Comparison of ENCODE assay signal across 12 cellular contexts in the genomic region with DNA sequence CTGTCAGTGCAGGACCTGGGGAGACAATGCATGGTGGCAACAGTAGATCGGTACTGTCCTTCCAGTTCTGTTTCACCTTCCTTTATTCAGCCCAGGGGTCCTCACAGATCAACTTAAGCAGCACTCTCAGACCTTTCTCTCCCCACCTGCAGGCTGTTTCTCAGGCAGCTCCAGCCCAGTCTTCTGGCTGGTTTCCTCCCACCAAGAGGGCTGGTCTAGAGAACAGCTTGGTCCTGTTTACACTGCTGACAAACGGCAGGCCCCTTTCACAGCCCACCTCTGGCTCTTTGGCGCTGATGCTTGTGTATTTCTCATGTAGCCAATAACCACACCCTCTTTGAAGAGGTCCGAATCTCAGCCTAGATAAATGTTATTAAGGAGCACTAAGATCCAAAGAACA.
A peak's percentile ranks its signal among the peaks of the same experiment; 100 is the strongest.
DNase-seq lines count a peak whose midpoint lies in the region; ATAC-seq and TF ChIP-seq lines count a peak whose summit lies in the region.
"Had no signal": no experiment of that assay in that cellular context is flagged by ENCODE, and none has a peak within 500 bp of the region (broad histone marks: within the 10 kb centered on the region; RNA-seq: fewer than 3 reads in every experiment).

No MANE protein-coding gene starts in this region.

- H3K27ac ChIP-seq in ascending aorta (no peak overlapping the region), gastrocnemius medialis (no peak overlapping the region)

- no peak overlapping the region for H3K4me3 ChIP-seq in choroid plexus epithelial cell (ENCODE audit: low read depth, low read length)
- H3K4me3 ChIP-seq in ascending aorta: no peak overlapping the region
- no peak overlapping the region for H3K4me3 ChIP-seq in gastrocnemius medialis

- H3K27ac Mint-ChIP-seq in naive thymus-derived CD8-positive, alpha-beta T cell: peak overlapping the region; percentile 77 to 93 (median 82)
- H3K27ac Mint-ChIP-seq in activated CD4-positive, alpha-beta T cell treated with anti-CD3 and anti-CD28 coated beads, Interleukin-2, amount 10 ng/mL, durations not matched to agents 24 days and 14 days: no peak overlapping the region

- DNase-seq in NCI-H2081 (lab: John Stamatoyannopoulos, UW): peak; percentile 43 to 68
- DNase-seq in NCI-H2081 treated with DMSO at 0.1 percent for 48 hours (lab: John Stamatoyannopoulos, UW): no peak
- DNase-seq in choroid plexus epithelial cell (ENCODE audit: low read depth): peak; percentile 57
- DNase-seq in naive thymus-derived CD8-positive, alpha-beta T cell: peak in 3 of 10 donors; percentile 5 to 23 (median 18)
- DNase-seq in ascending aorta (ENCODE audit: low spot score in 2 of 2): no peak
- no peak for DNase-seq in gastrocnemius medialis
- no peak for DNase-seq in activated CD4-positive, alpha-beta T cell treated with anti-CD3 and anti-CD28 coated beads, Interleukin-2, amount 10 ng/mL, durations not matched to agents 24 days and 14 days
- DNase-seq: ACHN; left ventricle myocardium superior; NCI-H524; stimulated activated CD8-positive, alpha-beta memory T cell treated with anti-CD3 and anti-CD28 coated beads, Interleukin-4, amount 100 ng/mL, for 48 hours had no signal

- H3K4me1 ChIP-seq in ascending aorta: no peaks in the 10 kb centered on the region
- no peaks in the 10 kb centered on the region for H3K4me1 ChIP-seq in gastrocnemius medialis

- ATAC-seq in HG03354 (IDR thresholded peaks at IDR 0.05; ENCODE audit: poor library complexity, severe bottlenecking, unreplicated experiment): peak; percentile 54
- ATAC-seq in naive thymus-derived CD8-positive, alpha-beta T cell: peak; percentile 63 to 77
- ATAC-seq in gastrocnemius medialis: no peak
- ATAC-seq: left ventricle myocardium superior had no signal

- POLR2A ChIA-PET in naive thymus-derived CD8-positive, alpha-beta T cell (lab: Charles Lee): interaction anchor here (1.3 kb wide), 1 partner anchor 17 kb away, joined by 4 read pairs; no protein-coding TSS in a partner anchor

- H3K27me3 ChIP-seq in ascending aorta: no peaks in the 10 kb centered on the region
- no peaks in the 10 kb centered on the region for H3K27me3 ChIP-seq in gastrocnemius medialis

- no peak for TF ChIP-seq CTCF in choroid plexus epithelial cell (conservative IDR thresholded peaks at IDR 0.05; ENCODE audit: low read depth, low read length)
- no peak for TF ChIP-seq CTCF in ascending aorta (IDR thresholded peaks at IDR 0.05)
- no peak for TF ChIP-seq CTCF in gastrocnemius medialis (IDR thresholded peaks at IDR 0.05 in 4 of 5, conservative IDR thresholded peaks at IDR 0.05 in 1 of 5)

- H3K36me3 Mint-ChIP-seq in naive thymus-derived CD8-positive, alpha-beta T cell: peaks cover under 1 to 33% (median 20%) of the 10 kb centered on the region in 3 donors
- peaks cover 28% of the 10 kb centered on the region for H3K36me3 Mint-ChIP-seq in activated CD4-positive, alpha-beta T cell treated with anti-CD3 and anti-CD28 coated beads, Interleukin-2, amount 10 ng/mL, durations not matched to agents 24 days and 14 days (ENCODE audit: low read depth)

- no peak for TF ChIP-seq POLR2A in gastrocnemius medialis (IDR thresholded peaks at IDR 0.05)

- in situ Hi-C loops in gastrocnemius medialis (cut with MboI; ENCODE audit: low sequenced_read_pairs in 4 of 4): no loop called here

- H3K9me3 Mint-ChIP-seq in naive thymus-derived CD8-positive, alpha-beta T cell: peaks cover 0 to 12% (median under 1%) of the 10 kb centered on the region in 9 donors
- peaks cover under 1% of the 10 kb centered on the region for H3K9me3 Mint-ChIP-seq in activated CD4-positive, alpha-beta T cell treated with anti-CD3 and anti-CD28 coated beads, Interleukin-2, amount 10 ng/mL, durations not matched to agents 24 days and 14 days

- peaks cover 30 to 79% (median 67%) of the 10 kb centered on the region in 4 donors for H3K4me1 Mint-ChIP-seq in naive thymus-derived CD8-positive, alpha-beta T cell
- H3K4me1 Mint-ChIP-seq in activated CD4-positive, alpha-beta T cell treated with anti-CD3 and anti-CD28 coated beads, Interleukin-2, amount 10 ng/mL, durations not matched to agents 24 days and 14 days: peaks cover 17% of the 10 kb centered on the region

- no peaks in the 10 kb centered on the region for H3K27me3 Mint-ChIP-seq in naive thymus-derived CD8-positive, alpha-beta T cell
- H3K27me3 Mint-ChIP-seq in activated CD4-positive, alpha-beta T cell treated with anti-CD3 and anti-CD28 coated beads, Interleukin-2, amount 10 ng/mL, durations not matched to agents 24 days and 14 days: no peaks in the 10 kb centered on the region

- H3K9me3 ChIP-seq in ascending aorta (no peaks in the 10 kb centered on the region), gastrocnemius medialis (no peaks in the 10 kb centered on the region)

- intact Hi-C loops in ascending aorta (cut with DNase I): no loop called here
- intact Hi-C loops in gastrocnemius medialis (cut with DNase I; ENCODE audit: low total_unique reads): no loop called here
- intact Hi-C loops in activated CD4-positive, alpha-beta T cell treated with anti-CD3 and anti-CD28 coated beads, Interleukin-2, amount 10 ng/mL, durations not matched to agents 24 days and 14 days (cut with micrococcal nuclease): no loop called here

- H3K36me3 ChIP-seq in ascending aorta (no peaks in the 10 kb centered on the region), gastrocnemius medialis (no peaks in the 10 kb centered on the region)

- peak overlapping the region; percentile 3 to 66 (median 54) for H3K4me3 Mint-ChIP-seq in naive thymus-derived CD8-positive, alpha-beta T cell
- H3K4me3 Mint-ChIP-seq in activated CD4-positive, alpha-beta T cell treated with anti-CD3 and anti-CD28 coated beads, Interleukin-2, amount 10 ng/mL, durations not matched to agents 24 days and 14 days: no peak overlapping the region

Comparison
In these comparisons a context has a peak if more than half of its experiments do, and no peak if none do; other contexts are left out.
1. DNase-seq: peak in NCI-H2081 (2 of 2) and choroid plexus epithelial cell (single experiment); none in NCI-H2081 treated with DMSO at 0.1 percent for 48 hours (single experiment), ascending aorta (0 of 2), gastrocnemius medialis (0 of 2) and activated CD4-positive, alpha-beta T cell treated with anti-CD3 and anti-CD28 coated beads, Interleukin-2, amount 10 ng/mL, durations not matched to agents 24 days and 14 days (single experiment).
2. ATAC-seq: peak in HG03354 (single experiment) and naive thymus-derived CD8-positive, alpha-beta T cell (2 of 2); none in gastrocnemius medialis (0 of 2).